ENCODE assay signal across 8 cellular contexts in the genomic region with DNA sequence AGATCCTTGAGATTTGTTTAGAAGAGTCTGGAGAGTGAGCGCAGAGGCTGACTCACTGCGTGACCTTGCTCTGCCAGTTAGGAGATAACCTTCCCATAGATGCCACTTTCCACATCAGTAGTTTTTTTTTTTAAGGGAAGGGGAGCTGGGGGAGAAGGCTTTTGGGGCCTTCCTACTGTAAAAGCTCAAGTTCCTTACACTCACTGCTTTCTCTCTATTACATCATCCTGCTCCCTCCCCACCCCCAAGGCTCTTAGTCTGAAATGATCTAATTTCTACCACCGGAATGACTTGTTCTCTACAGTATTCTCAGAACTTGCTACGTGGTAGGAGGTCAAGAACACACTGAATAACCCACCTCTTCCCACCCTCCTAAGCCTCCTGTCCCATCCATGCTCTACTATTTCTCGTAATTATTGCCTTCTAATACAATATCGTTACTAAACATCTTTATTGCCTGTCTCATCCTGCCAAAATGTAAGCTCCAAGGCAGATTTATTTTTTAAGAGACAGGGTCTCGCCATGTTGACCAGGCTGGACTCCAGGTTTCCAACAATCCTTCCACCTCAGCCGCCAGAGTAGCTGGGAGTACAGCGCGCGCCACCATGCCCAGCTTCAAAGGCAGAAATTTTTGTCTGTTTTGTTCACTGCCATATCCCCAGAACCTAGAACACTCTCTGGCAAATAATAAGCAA. TPM values are rescaled to one million over a fixed set of nuclear protein-coding genes. Genes with fewer than 3 reads are reported as not detected.
DNase-seq lines count a peak whose midpoint lies in the region; ATAC-seq and TF ChIP-seq lines count a peak whose summit lies in the region.

No MANE protein-coding gene starts in this region.

- CTCF ChIA-PET in activated CD8-positive, alpha-beta memory T cell treated with anti-CD3 and anti-CD28 coated beads, Interleukin-2, amount 10 ng/mL, durations not matched to agents 7 days and 5 days (lab: Charles Lee) = interaction anchor here (0.7 to 6.5 kb wide), 6 partner anchors 11 to 1135 kb away, joined by 3 to 122 read pairs (median 3); partner anchors contain the start of genes DUS3L and RPL36

- peak; percentile 84 for DNase-seq in activated CD8-positive, alpha-beta memory T cell treated with anti-CD3 and anti-CD28 coated beads, Interleukin-2, amount 10 ng/mL, durations not matched to agents 7 days and 5 days
- DNase-seq in activated CD8-positive, alpha-beta memory T cell treated with anti-CD3 and anti-CD28 coated beads for 24 hours = no peak
- DNase-seq in amniotic epithelial cell (ENCODE audit: low read depth) (peak; percentile 87), left kidney (ENCODE audit: low read depth, low spot score) (peak; percentile 20), lower leg skin (ENCODE audit: low spot score in 2 of 2) (no peak), NCI-H2081 treated with DMSO at 0.1 percent for 48 hours (lab: John Stamatoyannopoulos, UW) (no peak)
- peak; percentile 60 for DNase-seq in stimulated activated naive CD8-positive, alpha-beta T cell treated with anti-CD3 and anti-CD28 coated beads, Interleukin-15, Interleukin-2, amounts not matched to agents 100 U/mL and 50 U/mL, for 24 hours

- TF ChIP-seq POLR2A in lower leg skin (IDR thresholded peaks at IDR 0.05) = no peak

- no peak overlapping the region for H2AFZ ChIP-seq in OCI-LY3 (ENCODE audit: low read depth, low read length)

- TF ChIP-seq CTCF in OCI-LY3 (IDR thresholded peaks at IDR 0.05; ENCODE audit: low read depth, low read length) = no peak
- TF ChIP-seq CTCF in lower leg skin (IDR thresholded peaks at IDR 0.05) = no peak

- peaks cover 12% of the 10 kb centered on the region for H3K4me1 ChIP-seq in OCI-LY3 (ENCODE audit: low read length)

- H3K36me3 ChIP-seq in OCI-LY3 (replicated peaks; ENCODE audit: low read depth, low read length) = peaks cover 35% of the 10 kb centered on the region

- intact Hi-C loops in lower leg skin (cut with DNase I; ENCODE audit: low total_unique reads) = no loop called here

- no peaks in the 10 kb centered on the region for H3K27me3 Mint-ChIP-seq in activated CD8-positive, alpha-beta memory T cell treated with anti-CD3 and anti-CD28 coated beads, Interleukin-2, amount 10 ng/mL, durations not matched to agents 7 days and 5 days

- H3K9me3 Mint-ChIP-seq in activated CD8-positive, alpha-beta memory T cell treated with anti-CD3 and anti-CD28 coated beads, Interleukin-2, amount 10 ng/mL, durations not matched to agents 7 days and 5 days (ENCODE audit: low read depth) = no peaks in the 10 kb centered on the region

- peaks cover 39% of the 10 kb centered on the region for H4K20me1 ChIP-seq in OCI-LY3 (ENCODE audit: insufficient read depth, low read length)

- H3K36me3 Mint-ChIP-seq in activated CD8-positive, alpha-beta memory T cell treated with anti-CD3 and anti-CD28 coated beads, Interleukin-2, amount 10 ng/mL, durations not matched to agents 7 days and 5 days = peaks cover 24% of the 10 kb centered on the region

- H3K9me3 ChIP-seq in OCI-LY3 (ENCODE audit: insufficient read depth, low read length) = no peaks in the 10 kb centered on the region

- peak overlapping the region; percentile 78 for H3K4me2 ChIP-seq in OCI-LY3 (ENCODE audit: low read length)

- peaks cover 61% of the 10 kb centered on the region for H3K79me2 ChIP-seq in OCI-LY3 (ENCODE audit: low read length)

- ATAC-seq in activated CD8-positive, alpha-beta memory T cell treated with anti-CD3 and anti-CD28 coated beads, Interleukin-2, amount 10 ng/mL, durations not matched to agents 7 days and 5 days = peak; percentile 7
- peak; percentile 31 for ATAC-seq in stimulated activated naive CD8-positive, alpha-beta T cell treated with anti-CD3 and anti-CD28 coated beads, Interleukin-15, Interleukin-2, amounts not matched to agents 100 U/mL and 50 U/mL, for 24 hours

- peak overlapping the region; percentile 98 for H3K27ac Mint-ChIP-seq in activated CD8-positive, alpha-beta memory T cell treated with anti-CD3 and anti-CD28 coated beads, Interleukin-2, amount 10 ng/mL, durations not matched to agents 7 days and 5 days

- peak overlapping the region; percentile 92 for H3K4me3 Mint-ChIP-seq in activated CD8-positive, alpha-beta memory T cell treated with anti-CD3 and anti-CD28 coated beads, Interleukin-2, amount 10 ng/mL, durations not matched to agents 7 days and 5 days

- peaks cover 40% of the 10 kb centered on the region for H3K4me1 Mint-ChIP-seq in activated CD8-positive, alpha-beta memory T cell treated with anti-CD3 and anti-CD28 coated beads, Interleukin-2, amount 10 ng/mL, durations not matched to agents 7 days and 5 days

- 24 to 28% methylated on average over 11 of the region's 11 CpGs for WGBS in lower leg skin, 2 donors

- peak overlapping the region; percentile 93 for H3K4me3 ChIP-seq in OCI-LY3 (ENCODE audit: low read length)
- no peak overlapping the region for H3K4me3 ChIP-seq in lower leg skin (ENCODE audit: low read depth, poor library complexity, severe bottlenecking)

- H3K9ac ChIP-seq in OCI-LY3 (ENCODE audit: low read length) = peak overlapping the region; percentile 92

- H3K27ac ChIP-seq in OCI-LY3 (ENCODE audit: low read length) = peak overlapping the region; percentile 93

- H3K27me3 ChIP-seq in OCI-LY3 (ENCODE audit: low read depth, low read length) = no peaks in the 10 kb centered on the region

RNA-seq across cellular contexts. Expression of gene LONP1, which starts 1.2 kb away (rescaled TPM):
- total RNA-seq in activated CD8-positive, alpha-beta memory T cell treated with anti-CD3 and anti-CD28 coated beads, Interleukin-2, amount 10 ng/mL, durations not matched to agents 7 days and 5 days = 100 to 1,000 TPM; 134 to 141 TPM
- total RNA-seq in lower leg skin = 10 to 100 TPM; 40.9 to 81.7 (median 61.2) TPM

RNA-seq across cellular contexts. Expression of gene CATSPERD, which starts 1.7 kb away (rescaled TPM):
- total RNA-seq in activated CD8-positive, alpha-beta memory T cell treated with anti-CD3 and anti-CD28 coated beads, Interleukin-2, amount 10 ng/mL, durations not matched to agents 7 days and 5 days = not detected
- not detected for total RNA-seq in lower leg skin

RNA-seq across cellular contexts. Expression of gene RPL36, which starts 28.6 kb away (rescaled TPM):
- total RNA-seq in activated CD8-positive, alpha-beta memory T cell treated with anti-CD3 and anti-CD28 coated beads, Interleukin-2, amount 10 ng/mL, durations not matched to agents 7 days and 5 days = 1,000 to 10,000 TPM in 1 of 2 experiments, 100 to 1,000 TPM in 1; 976 to 1,078 TPM
- 1,000 to 10,000 TPM; 1,101 to 1,427 (median 1,254) TPM for total RNA-seq in lower leg skin

RNA-seq across cellular contexts. Expression of gene HSD11B1L, which starts 37.9 kb away (rescaled TPM):
- total RNA-seq in activated CD8-positive, alpha-beta memory T cell treated with anti-CD3 and anti-CD28 coated beads, Interleukin-2, amount 10 ng/mL, durations not matched to agents 7 days and 5 days = 1 to 10 TPM; 1.0 to 2.4 TPM
- total RNA-seq in lower leg skin = 10 to 100 TPM; 20.1 to 38.1 (median 24.8) TPM

RNA-seq across cellular contexts. Expression of gene MICOS13, which starts 38.4 kb away (rescaled TPM):
- total RNA-seq in activated CD8-positive, alpha-beta memory T cell treated with anti-CD3 and anti-CD28 coated beads, Interleukin-2, amount 10 ng/mL, durations not matched to agents 7 days and 5 days = 10 to 100 TPM; 49.1 to 49.7 TPM
- 10 to 100 TPM; 43.6 to 65.5 (median 54.1) TPM for total RNA-seq in lower leg skin

Comparison
In these comparisons a context has a peak if more than half of its experiments do, and no peak if none do; other contexts are left out.
1. DNase-seq: peak in activated CD8-positive, alpha-beta memory T cell treated with anti-CD3 and anti-CD28 coated beads, Interleukin-2, amount 10 ng/mL, durations not matched to agents 7 days and 5 days (single experiment), amniotic epithelial cell (single experiment), left kidney (single experiment) and stimulated activated naive CD8-positive, alpha-beta T cell treated with anti-CD3 and anti-CD28 coated beads, Interleukin-15, Interleukin-2, amounts not matched to agents 100 U/mL and 50 U/mL, for 24 hours (single experiment); none in activated CD8-positive, alpha-beta memory T cell treated with anti-CD3 and anti-CD28 coated beads for 24 hours (single experiment), lower leg skin (0 of 2) and NCI-H2081 treated with DMSO at 0.1 percent for 48 hours (single experiment).